ENCODE assay signal across 14 cellular contexts in the genomic region with DNA sequence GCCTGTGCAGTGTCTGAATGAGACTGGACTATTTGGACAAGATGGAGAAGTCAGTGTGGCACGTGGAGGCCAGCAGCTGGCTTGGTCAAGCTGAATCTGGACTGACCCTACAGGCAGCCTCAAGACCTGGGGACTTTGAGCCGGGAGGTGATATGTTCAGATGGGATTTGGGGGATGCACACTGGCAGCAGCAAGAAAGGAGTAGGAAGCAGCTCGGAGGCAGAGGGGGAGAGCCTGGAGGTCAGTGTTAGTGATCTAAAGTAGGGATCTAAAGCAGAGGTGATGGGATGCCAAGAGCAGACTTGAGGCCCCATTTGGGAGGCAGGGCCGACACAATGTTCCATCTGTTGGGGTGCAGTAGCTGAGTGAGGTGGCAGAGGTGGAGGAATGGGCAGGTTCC. TPM values are rescaled to one million over a fixed set of nuclear protein-coding genes. Genes with fewer than 3 reads are reported as not detected.
DNase-seq lines count a peak whose midpoint lies in the region; ATAC-seq, FAIRE-seq and TF ChIP-seq lines count a peak whose summit lies in the region.
"Had no signal": no experiment of that assay in that cellular context is flagged by ENCODE, and none has a peak within 500 bp of the region (broad histone marks: within the 10 kb centered on the region; RNA-seq: fewer than 3 reads in every experiment).

No MANE protein-coding gene starts in this region.

- H3K27ac ChIP-seq in MM.1S (ENCODE audit: low read length) (no peak overlapping the region), parathyroid adenoma (peak overlapping the region; percentile 98)
- H3K27ac ChIP-seq: cardiac muscle cell had no signal

- H3K79me2 ChIP-seq in MM.1S (ENCODE audit: low read length) = peaks cover 31% of the 10 kb centered on the region
- peaks cover 8% of the 10 kb centered on the region for H3K79me2 ChIP-seq in parathyroid adenoma

- no peak for ATAC-seq in activated CD8-positive, alpha-beta memory T cell treated with anti-CD3 and anti-CD28 coated beads, Interleukin-2, amount 10 ng/mL, durations not matched to agents 7 days and 5 days
- no peak for ATAC-seq in central memory CD8-positive, alpha-beta T cell (replicated peaks; ENCODE audit: extremely low read depth, poor library complexity, severe bottlenecking)
- ATAC-seq: lower lobe of right lung; PC-3; stimulated activated naive CD8-positive, alpha-beta T cell treated with anti-CD3 and anti-CD28 coated beads, Interleukin-15, Interleukin-2, amounts not matched to agents 100 U/mL and 50 U/mL, for 24 hours had no signal

- peaks cover 21% of the 10 kb centered on the region for H3F3A ChIP-seq in MM.1S (ENCODE audit: insufficient read depth, low read length)

- no peak overlapping the region for H3K9ac ChIP-seq in MM.1S (ENCODE audit: low read length)
- no peak overlapping the region for H3K9ac ChIP-seq in parathyroid adenoma

- CTCF ChIA-PET in activated CD8-positive, alpha-beta memory T cell treated with anti-CD3 and anti-CD28 coated beads, Interleukin-2, amount 10 ng/mL, durations not matched to agents 7 days and 5 days (lab: Charles Lee) = interaction anchor here (1.1 to 2.9 kb wide), 3 partner anchors 9 to 61 kb away, joined by 3 to 19 read pairs (median 5); no protein-coding TSS in a partner anchor

- H3K4me1 Mint-ChIP-seq in activated CD8-positive, alpha-beta memory T cell treated with anti-CD3 and anti-CD28 coated beads, Interleukin-2, amount 10 ng/mL, durations not matched to agents 7 days and 5 days = peaks cover 29% of the 10 kb centered on the region
- H3K4me1 Mint-ChIP-seq in central memory CD8-positive, alpha-beta T cell = peaks cover 43% of the 10 kb centered on the region

- H3K4me2 ChIP-seq in MM.1S (ENCODE audit: low read depth, low read length) (peak overlapping the region; percentile 100; the same call in 1 of the 2 replicates), parathyroid adenoma (ENCODE audit: low read length) (no peak overlapping the region)

- H2AFZ ChIP-seq in MM.1S (ENCODE audit: low read length) = no peak overlapping the region
- H2AFZ ChIP-seq in parathyroid adenoma = no peak overlapping the region

- no peaks in the 10 kb centered on the region for H3K27me3 Mint-ChIP-seq in activated CD8-positive, alpha-beta memory T cell treated with anti-CD3 and anti-CD28 coated beads, Interleukin-2, amount 10 ng/mL, durations not matched to agents 7 days and 5 days
- no peaks in the 10 kb centered on the region for H3K27me3 Mint-ChIP-seq in central memory CD8-positive, alpha-beta T cell

- no peak overlapping the region for H3K4me3 Mint-ChIP-seq in activated CD8-positive, alpha-beta memory T cell treated with anti-CD3 and anti-CD28 coated beads, Interleukin-2, amount 10 ng/mL, durations not matched to agents 7 days and 5 days
- no peak overlapping the region for H3K4me3 Mint-ChIP-seq in central memory CD8-positive, alpha-beta T cell

- H3K4me3 ChIP-seq in MM.1S (ENCODE audit: low read length) (no peak overlapping the region), parathyroid adenoma (ENCODE audit: low read depth, low read length) (no peak overlapping the region)
- H3K4me3 ChIP-seq: cardiac muscle cell, lower lobe of right lung had no signal

- H4K20me1 ChIP-seq in MM.1S (ENCODE audit: insufficient read depth, low read length) = no peaks in the 10 kb centered on the region

- H3K36me3 ChIP-seq in MM.1S (replicated peaks; ENCODE audit: insufficient read depth, low read length) = no peaks in the 10 kb centered on the region
- no peaks in the 10 kb centered on the region for H3K36me3 ChIP-seq in parathyroid adenoma (ENCODE audit: control insufficient read depth, insufficient read depth, low read length)
- H3K36me3 ChIP-seq: cardiac muscle cell had no signal

- no peak for DNase-seq in activated CD8-positive, alpha-beta memory T cell treated with anti-CD3 and anti-CD28 coated beads, Interleukin-2, amount 10 ng/mL, durations not matched to agents 7 days and 5 days
- DNase-seq in activated CD8-positive, alpha-beta memory T cell treated with anti-CD3 and anti-CD28 coated beads for 24 hours = no peak
- no peak for DNase-seq in MM.1S
- no peak for DNase-seq in central memory CD8-positive, alpha-beta T cell (ENCODE audit: low spot score in 2 of 2)
- DNase-seq in 8988T = no peak
- no peak for DNase-seq in NCI-H128 (lab: John Stamatoyannopoulos, UW; ENCODE audit: unreplicated experiment)
- no peak for DNase-seq in GM12891 (ENCODE audit: insufficient read length, low spot score)
- DNase-seq: KG1; lower lobe of right lung; NCI-H1092 treated with DMSO at 0.1 percent for 48 hours; PC-3; stimulated activated naive CD8-positive, alpha-beta T cell treated with anti-CD3 and anti-CD28 coated beads, Interleukin-15, Interleukin-2, amounts not matched to agents 100 U/mL and 50 U/mL, for 24 hours had no signal

- H3K27me3 ChIP-seq in MM.1S (replicated peaks; ENCODE audit: insufficient read depth, low read length) = no peaks in the 10 kb centered on the region
- no peaks in the 10 kb centered on the region for H3K27me3 ChIP-seq in parathyroid adenoma (ENCODE audit: control insufficient read depth, insufficient read depth, low read length)

- FAIRE-seq in GM12891 (lab: Jason Lieb, UNC) = no peak

- H3K36me3 Mint-ChIP-seq in activated CD8-positive, alpha-beta memory T cell treated with anti-CD3 and anti-CD28 coated beads, Interleukin-2, amount 10 ng/mL, durations not matched to agents 7 days and 5 days = peaks cover 13% of the 10 kb centered on the region
- peaks cover 37% of the 10 kb centered on the region for H3K36me3 Mint-ChIP-seq in central memory CD8-positive, alpha-beta T cell (ENCODE audit: insufficient read depth)

- H3K27ac Mint-ChIP-seq in activated CD8-positive, alpha-beta memory T cell treated with anti-CD3 and anti-CD28 coated beads, Interleukin-2, amount 10 ng/mL, durations not matched to agents 7 days and 5 days = peak overlapping the region; percentile 9
- H3K27ac Mint-ChIP-seq in central memory CD8-positive, alpha-beta T cell (ENCODE audit: low read depth) = peak overlapping the region; percentile 4

- no peak for TF ChIP-seq CTCF in MM.1S (IDR thresholded peaks at IDR 0.05; ENCODE audit: low read length)
- no peak for TF ChIP-seq CTCF in parathyroid adenoma (IDR thresholded peaks at IDR 0.05)

- H3K9me3 Mint-ChIP-seq in activated CD8-positive, alpha-beta memory T cell treated with anti-CD3 and anti-CD28 coated beads, Interleukin-2, amount 10 ng/mL, durations not matched to agents 7 days and 5 days (ENCODE audit: low read depth) = no peaks in the 10 kb centered on the region
- H3K9me3 Mint-ChIP-seq in central memory CD8-positive, alpha-beta T cell = no peaks in the 10 kb centered on the region

- no peak for TF ChIP-seq POLR2A in GM12891 (IDR thresholded peaks at IDR 0.05; ENCODE audit: low read depth, low read length)

- no peaks in the 10 kb centered on the region for H3K9me2 ChIP-seq in MM.1S (replicated peaks; ENCODE audit: insufficient read depth, low read length)

- H3K4me1 ChIP-seq in MM.1S (ENCODE audit: low read length) = peaks cover 28% of the 10 kb centered on the region
- H3K4me1 ChIP-seq in parathyroid adenoma = peaks cover 25% of the 10 kb centered on the region

- no peaks in the 10 kb centered on the region for H3K9me3 ChIP-seq in MM.1S (replicated peaks; ENCODE audit: insufficient read depth, low read length)
- no peaks in the 10 kb centered on the region for H3K9me3 ChIP-seq in parathyroid adenoma (ENCODE audit: control insufficient read depth, low read length)
- H3K9me3 ChIP-seq: lower lobe of right lung had no signal

TF ChIP-seq in GM12891, 5 proteins besides CTCF, POLR2A, EP300 and RAD21:
- no peak for TF ChIP-seq PAX5 (IDR thresholded peaks at IDR 0.05; ENCODE audit: insufficient read depth, low read length, severe bottlenecking)
- no peak for TF ChIP-seq POU2F2 (IDR thresholded peaks at IDR 0.05; ENCODE audit: low read depth, low read length)
- no peak for TF ChIP-seq SPI1 (IDR thresholded peaks at IDR 0.05; ENCODE audit: low read depth, low read length)
- no peak for TF ChIP-seq POLR2AphosphoS5 (IDR thresholded peaks at IDR 0.05; ENCODE audit: low read depth, low read length)
- TF ChIP-seq TAF1 (IDR thresholded peaks at IDR 0.05; ENCODE audit: low read depth, low read length) = no peak

RNA-seq across cellular contexts. Expression of a gene that starts 2.8 kb away (rescaled TPM):
- total RNA-seq in activated CD8-positive, alpha-beta memory T cell treated with anti-CD3 and anti-CD28 coated beads, Interleukin-2, amount 10 ng/mL, durations not matched to agents 7 days and 5 days = 10 to 100 TPM; 33.9 to 35.6 TPM
- 6.2 TPM for polyA plus RNA-seq in GM12891 (2012; ENCODE audit: low read depth, missing spikeins)
